8 cellular contexts compared by ENCODE assay signal in the genomic region with DNA sequence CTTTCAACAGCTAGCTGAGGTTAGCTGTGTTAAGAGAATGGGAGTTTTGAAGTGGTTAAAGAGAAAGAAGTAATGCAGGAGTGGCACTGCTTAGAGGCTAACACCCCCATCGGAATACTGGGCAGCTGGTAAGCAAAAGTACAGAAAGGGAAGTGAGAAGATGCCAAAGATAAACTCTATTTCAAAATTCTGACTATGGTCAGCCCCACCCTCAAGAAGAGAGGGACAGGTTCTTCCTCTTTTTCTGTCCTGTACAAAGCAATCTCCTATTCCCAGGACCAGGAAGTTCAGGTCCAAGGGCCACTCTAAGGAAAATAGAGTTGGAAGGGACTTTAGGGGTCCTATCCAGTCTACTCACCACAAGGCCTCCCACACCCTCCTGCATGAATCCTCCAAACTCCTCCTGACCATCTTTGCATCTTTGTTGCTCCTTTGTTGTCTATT. TPM values are rescaled to one million over a fixed set of nuclear protein-coding genes. Genes with fewer than 3 reads are reported as not detected.
DNase-seq lines count a peak whose midpoint lies in the region; ATAC-seq and TF ChIP-seq lines count a peak whose summit lies in the region.

No MANE protein-coding gene starts in this region.

- no peak for TF ChIP-seq CTCF in colonic mucosa (IDR thresholded peaks at IDR 0.05)

- no peak overlapping the region for H3K4me3 Mint-ChIP-seq in activated naive CD8-positive, alpha-beta T cell treated with anti-CD3 and anti-CD28 coated beads for 36 hours

- H3K9me3 ChIP-seq in colonic mucosa: no peaks in the 10 kb centered on the region

- intact Hi-C loops in colonic mucosa (cut with DNase I): no loop called here

- ATAC-seq in GM19372 (IDR thresholded peaks at IDR 0.05; ENCODE audit: low read depth, unreplicated experiment) (peak; percentile 67), HG03354 (IDR thresholded peaks at IDR 0.05; ENCODE audit: poor library complexity, severe bottlenecking, unreplicated experiment) (peak; percentile 88)

- H3K4me1 Mint-ChIP-seq in activated naive CD8-positive, alpha-beta T cell treated with anti-CD3 and anti-CD28 coated beads for 36 hours: peaks cover 71% of the 10 kb centered on the region

- H3K27ac ChIP-seq in colonic mucosa: no peak overlapping the region

- H3K4me3 ChIP-seq in colonic mucosa: no peak overlapping the region

- H3K27ac Mint-ChIP-seq in activated naive CD8-positive, alpha-beta T cell treated with anti-CD3 and anti-CD28 coated beads for 36 hours: peak overlapping the region; percentile 91

- DNase-seq in CD1c-positive myeloid dendritic cell (ENCODE audit: extremely low spot score) (peak; percentile 83), colonic mucosa (no peak), SHP77 treated with DMSO at 0.1 percent for 48 hours (lab: John Stamatoyannopoulos, UW) (no peak), NCI-H1048 (lab: John Stamatoyannopoulos, UW) (no peak), SK-N-DZ (ENCODE audit: low spot score) (no peak)
- no peak for DNase-seq in activated naive CD8-positive, alpha-beta T cell treated with anti-CD3 and anti-CD28 coated beads for 36 hours

- peaks cover 5% of the 10 kb centered on the region for H3K36me3 Mint-ChIP-seq in activated naive CD8-positive, alpha-beta T cell treated with anti-CD3 and anti-CD28 coated beads for 36 hours

- no peaks in the 10 kb centered on the region for H3K4me1 ChIP-seq in colonic mucosa

- H3K9me3 Mint-ChIP-seq in activated naive CD8-positive, alpha-beta T cell treated with anti-CD3 and anti-CD28 coated beads for 36 hours: peaks cover 3% of the 10 kb centered on the region

- no peaks in the 10 kb centered on the region for H3K36me3 ChIP-seq in colonic mucosa

- no peaks in the 10 kb centered on the region for H3K27me3 ChIP-seq in colonic mucosa

- no peaks in the 10 kb centered on the region for H3K27me3 Mint-ChIP-seq in activated naive CD8-positive, alpha-beta T cell treated with anti-CD3 and anti-CD28 coated beads for 36 hours

- H3K9ac ChIP-seq in colonic mucosa (ENCODE audit: low read depth in 2 of 2, low read length in 2 of 2): no peak overlapping the region

RNA-seq across cellular contexts. Expression of gene JAK2, which starts 45.9 kb away (rescaled TPM):
- 10 to 100 TPM; 33.7 to 35.8 TPM for total RNA-seq in activated naive CD8-positive, alpha-beta T cell treated with anti-CD3 and anti-CD28 coated beads for 36 hours
- total RNA-seq in colonic mucosa: 10 to 100 TPM in 1 of 2 donors, 1 to 10 TPM in 1; 7.0 to 14.8 TPM
- polyA plus RNA-seq in SK-N-DZ (2014; cell fraction: cytosol; rRNA removed): 0.80 and 1.0 TPM in 2 replicates
- 0.89 and 5.2 TPM in 2 replicates for polyA plus RNA-seq in SK-N-DZ (2014; cell fraction: nucleus; rRNA removed)
